In the genomic region with DNA sequence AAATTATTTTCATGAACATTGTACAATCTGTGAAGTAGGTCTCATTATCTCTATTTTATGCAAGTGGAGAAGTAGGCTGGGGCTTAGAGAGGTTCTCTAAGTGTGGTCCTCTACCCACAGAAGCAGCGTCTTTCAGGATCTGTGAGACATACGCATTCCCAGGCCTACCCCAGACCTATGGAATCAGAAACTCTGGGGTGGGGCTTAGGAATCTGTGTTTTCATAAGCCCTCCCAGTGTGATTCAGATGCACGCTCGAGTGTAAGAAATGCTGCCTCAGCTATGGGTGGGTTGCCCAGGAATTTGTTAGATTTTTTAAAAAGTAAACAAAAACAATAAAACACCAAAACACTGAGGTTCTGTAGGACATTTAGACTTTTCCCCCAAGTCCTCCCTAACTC, we compare ENCODE assay signal across 32 cellular contexts. TPM values are rescaled to one million over a fixed set of nuclear protein-coding genes. Genes with fewer than 3 reads are reported as not detected.
"Had no signal": no experiment of that assay in that cellular context is flagged by ENCODE, and none has a peak within 500 bp of the region (broad histone marks: within the 10 kb centered on the region; RNA-seq: fewer than 3 reads in every experiment).

No MANE protein-coding gene starts in this region.

- H3K9me3 ChIP-seq: colonic mucosa, esophagus squamous epithelium, mucosa of descending colon, psoas muscle, sigmoid colon, thoracic aorta, tibial nerve, upper lobe of left lung had no signal

- H3K9me3 Mint-ChIP-seq: dendritic cell treated with granulocyte-macrophage colony-stimulating factor and Interleukin-4, amounts not matched to agents 40 ng/mL and 50 ng/mL, for 4 days; endodermal cell; naive B cell; natural killer cell treated with Interleukin-12 subunit alpha and Interleukin-12 subunit beta and Interleukin-15 and Interleukin-18, amount 100 ng/mL, for 72 hours; neural progenitor cell; stimulated activated naive B cell treated with anti-CD40 and anti-IgM and Interleukin-4, amounts not matched to agents 10 μg/mL and 1 μg/mL and 100 μg/mL, for 72 hours; stimulated activated naive CD8-positive, alpha-beta T cell treated with anti-CD3 and anti-CD28 coated beads, Interleukin-15, Interleukin-2, amounts not matched to agents 100 ng/mL and 50 ng/mL, for 24 hours had no signal

- DNase-seq: colonic mucosa; effector CD8-positive, alpha-beta T cell; endodermal cell; esophagus squamous epithelium; foreskin melanocyte; glutamatergic neuron; heart right ventricle; hippocampal formation; kidney glomerular epithelial cell; left colon; mesenchymal stem cell; mucosa of descending colon; naive B cell; psoas muscle; right cardiac atrium; sigmoid colon; stimulated activated CD4-positive, alpha-beta T cell treated with anti-CD3 and anti-CD28 coated beads, Interleukin-15, amount 100 ng/mL, for 24 hours; stimulated activated CD4-positive, alpha-beta T cell treated with anti-CD3 and anti-CD28 coated beads, Interleukin-2, amount 100 ng/mL, for 48 hours; stimulated activated naive B cell treated with anti-CD40 and anti-IgM and Interleukin-4, amounts not matched to agents 10 μg/mL and 1 μg/mL and 100 μg/mL, for 72 hours; upper lobe of left lung had no signal

- H3K4me3 Mint-ChIP-seq: dendritic cell treated with granulocyte-macrophage colony-stimulating factor and Interleukin-4, amounts not matched to agents 40 ng/mL and 50 ng/mL, for 4 days; endodermal cell; mesothelial cell of epicardium; naive B cell; natural killer cell treated with Interleukin-12 subunit alpha and Interleukin-12 subunit beta and Interleukin-15 and Interleukin-18, amount 100 ng/mL, for 72 hours; neural progenitor cell; stimulated activated naive B cell treated with anti-CD40 and anti-IgM and Interleukin-4, amounts not matched to agents 10 μg/mL and 1 μg/mL and 100 μg/mL, for 72 hours; stimulated activated naive CD8-positive, alpha-beta T cell treated with anti-CD3 and anti-CD28 coated beads, Interleukin-15, Interleukin-2, amounts not matched to agents 100 ng/mL and 50 ng/mL, for 24 hours had no signal

- H3K4me2 ChIP-seq: neural progenitor cell had no signal

- H2AFZ ChIP-seq: neural progenitor cell, parathyroid adenoma had no signal

- H3K27ac ChIP-seq: colonic mucosa, esophagus squamous epithelium, heart right ventricle, neural progenitor cell, parathyroid adenoma, psoas muscle, sigmoid colon, skin epidermis, thoracic aorta, tibial nerve, upper lobe of left lung had no signal

- H3K36me3 ChIP-seq: colonic mucosa, esophagus squamous epithelium, heart right ventricle, neural progenitor cell, sigmoid colon, thoracic aorta, tibial nerve, upper lobe of left lung had no signal

- H3K27me3 Mint-ChIP-seq: dendritic cell treated with granulocyte-macrophage colony-stimulating factor and Interleukin-4, amounts not matched to agents 40 ng/mL and 50 ng/mL, for 4 days; natural killer cell treated with Interleukin-12 subunit alpha and Interleukin-12 subunit beta and Interleukin-15 and Interleukin-18, amount 100 ng/mL, for 72 hours; stimulated activated naive B cell treated with anti-CD40 and anti-IgM and Interleukin-4, amounts not matched to agents 10 μg/mL and 1 μg/mL and 100 μg/mL, for 72 hours; stimulated activated naive CD8-positive, alpha-beta T cell treated with anti-CD3 and anti-CD28 coated beads, Interleukin-15, Interleukin-2, amounts not matched to agents 100 ng/mL and 50 ng/mL, for 24 hours had no signal

- H3K9ac ChIP-seq: neural progenitor cell, parathyroid adenoma had no signal

- H3K4me1 ChIP-seq: colonic mucosa, neural progenitor cell, parathyroid adenoma, psoas muscle had no signal

- H3K36me3 Mint-ChIP-seq: mesothelial cell of epicardium; naive B cell; natural killer cell treated with Interleukin-12 subunit alpha and Interleukin-12 subunit beta and Interleukin-15 and Interleukin-18, amount 100 ng/mL, for 72 hours; neural progenitor cell; stimulated activated naive B cell treated with anti-CD40 and anti-IgM and Interleukin-4, amounts not matched to agents 10 μg/mL and 1 μg/mL and 100 μg/mL, for 72 hours had no signal

- H3K27me3 ChIP-seq: colonic mucosa, esophagus squamous epithelium, heart right ventricle, neural progenitor cell, sigmoid colon, tibial nerve, upper lobe of left lung had no signal

- H3K79me2 ChIP-seq: parathyroid adenoma had no signal

- H3K4me3 ChIP-seq: colonic mucosa, esophagus squamous epithelium, heart right ventricle, lung, mucosa of descending colon, neural progenitor cell, psoas muscle, sigmoid colon, skin epidermis, thoracic aorta, tibial nerve, upper lobe of left lung had no signal

- H3K27ac Mint-ChIP-seq: dendritic cell treated with granulocyte-macrophage colony-stimulating factor and Interleukin-4, amounts not matched to agents 40 ng/mL and 50 ng/mL, for 4 days; endodermal cell; mesothelial cell of epicardium; natural killer cell treated with Interleukin-12 subunit alpha and Interleukin-12 subunit beta and Interleukin-15 and Interleukin-18, amount 100 ng/mL, for 72 hours; neural progenitor cell; stimulated activated naive B cell treated with anti-CD40 and anti-IgM and Interleukin-4, amounts not matched to agents 10 μg/mL and 1 μg/mL and 100 μg/mL, for 72 hours; stimulated activated naive CD8-positive, alpha-beta T cell treated with anti-CD3 and anti-CD28 coated beads, Interleukin-15, Interleukin-2, amounts not matched to agents 100 ng/mL and 50 ng/mL, for 24 hours had no signal

RNA-seq across cellular contexts. Expression of a gene that starts 14.8 kb away (rescaled TPM):
- total RNA-seq: epithelial cell of proximal tubule, renal cortical epithelial cell had no signal
